Comparison of ENCODE assay signal across 16 cellular contexts in the genomic region with DNA sequence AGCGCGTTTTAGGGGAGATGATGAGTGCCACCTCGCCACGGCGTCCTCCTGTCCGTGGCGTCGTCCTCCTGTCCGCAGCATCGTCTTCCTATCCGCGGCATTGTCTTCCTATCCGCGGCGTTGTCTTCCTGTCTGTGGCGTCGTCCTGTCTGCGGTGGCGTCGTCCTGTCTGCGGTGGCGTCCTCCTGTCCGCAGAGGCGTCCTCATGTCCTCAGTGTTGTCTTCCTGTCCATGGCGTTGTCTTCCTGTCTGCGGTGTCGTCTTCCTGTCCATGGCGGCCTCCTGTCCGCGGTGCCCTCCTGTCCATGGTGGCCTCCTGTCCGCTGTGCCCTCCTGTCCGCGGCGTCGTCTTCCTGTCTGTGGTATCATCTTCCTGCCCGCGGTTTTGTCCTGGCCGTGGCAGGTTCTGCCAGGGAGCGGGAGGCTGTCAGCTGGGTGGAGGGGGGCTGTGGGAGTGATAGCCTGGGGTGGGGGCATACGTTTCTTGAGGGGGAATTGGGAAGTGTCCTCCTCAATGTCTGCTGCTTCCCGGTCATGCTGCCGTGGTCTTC. TPM values are rescaled to one million over a fixed set of nuclear protein-coding genes. Genes with fewer than 3 reads are reported as not detected.
DNase-seq lines count a peak whose midpoint lies in the region; ATAC-seq and TF ChIP-seq lines count a peak whose summit lies in the region.
"Had no signal": no experiment of that assay in that cellular context is flagged by ENCODE, and none has a peak within 500 bp of the region (broad histone marks: within the 10 kb centered on the region; RNA-seq: fewer than 3 reads in every experiment).

No MANE protein-coding gene starts in this region.

- no peak overlapping the region for H3K4me3 Mint-ChIP-seq in central memory CD8-positive, alpha-beta T cell
- H3K4me3 Mint-ChIP-seq in neural crest cell: no peak overlapping the region
- H3K4me3 Mint-ChIP-seq: HFFc6; stimulated activated naive B cell treated with anti-CD40 and anti-IgM and Interleukin-4, amounts not matched to agents 10 μg/mL and 1 μg/mL and 100 μg/mL, for 72 hours had no signal

- H3K4me3 ChIP-seq in BLaER1 treated with 17β-estradiol and CSF1 and Interleukin-3, amounts not matched to agents 10 nM and 100 nM: peak overlapping the region in 3 of 10 experiments; percentile 1 to 16 (median 9); a peak in 2 of 20 replicates
- H3K4me3 ChIP-seq in uterus: no peak overlapping the region
- H3K4me3 ChIP-seq: vagina had no signal

- H3K27ac Mint-ChIP-seq in central memory CD8-positive, alpha-beta T cell (ENCODE audit: low read depth): peak overlapping the region; percentile 83
- H3K27ac Mint-ChIP-seq in neural crest cell (ENCODE audit: unreplicated experiment): peak overlapping the region; percentile 57
- H3K27ac Mint-ChIP-seq: HFFc6; stimulated activated naive B cell treated with anti-CD40 and anti-IgM and Interleukin-4, amounts not matched to agents 10 μg/mL and 1 μg/mL and 100 μg/mL, for 72 hours had no signal

- no peak for TF ChIP-seq CTCF in neural crest cell (conservative IDR thresholded peaks at IDR 0.05)
- no peak for TF ChIP-seq CTCF in uterus (IDR thresholded peaks at IDR 0.05)

- H4K20me1 ChIP-seq in BLaER1 treated with 17β-estradiol and CSF1 and Interleukin-3, amounts not matched to agents 10 nM and 100 nM: peaks cover 5 to 85% (median 62%) of the 10 kb centered on the region in 11 experiments; a peak in 20 of 22 replicates

- peak overlapping the region in 6 of 11 experiments; percentile 0 to 44 (median 27); a peak in 8 of 22 replicates for H3K27ac ChIP-seq in BLaER1 treated with 17β-estradiol and CSF1 and Interleukin-3, amounts not matched to agents 10 nM and 100 nM
- H3K27ac ChIP-seq in uterus: no peak overlapping the region
- H3K27ac ChIP-seq: vagina had no signal

- ATAC-seq in central memory CD8-positive, alpha-beta T cell (replicated peaks; ENCODE audit: extremely low read depth, poor library complexity, severe bottlenecking): no peak

- peaks cover 0 to 14% (median 0%) of the 10 kb centered on the region in 11 experiments; a peak in 5 of 22 replicates for H3K27me3 ChIP-seq in BLaER1 treated with 17β-estradiol and CSF1 and Interleukin-3, amounts not matched to agents 10 nM and 100 nM
- H3K27me3 ChIP-seq in uterus: no peaks in the 10 kb centered on the region
- H3K27me3 ChIP-seq: vagina had no signal

- peak overlapping the region in 7 of 11 experiments; percentile 6 to 56 (median 26); a peak in 6 of 22 replicates for H3K9ac ChIP-seq in BLaER1 treated with 17β-estradiol and CSF1 and Interleukin-3, amounts not matched to agents 10 nM and 100 nM

- H3K4me2 ChIP-seq in BLaER1 treated with 17β-estradiol and CSF1 and Interleukin-3, amounts not matched to agents 10 nM and 100 nM: peak overlapping the region; percentile 67 to 89 (median 79)

- peaks cover 47 to 80% (median 76%) of the 10 kb centered on the region in 10 experiments for H3K4me1 ChIP-seq in BLaER1 treated with 17β-estradiol and CSF1 and Interleukin-3, amounts not matched to agents 10 nM and 100 nM
- H3K4me1 ChIP-seq in uterus: no peaks in the 10 kb centered on the region

- peaks cover 6 to 38% (median 22%) of the 10 kb centered on the region in 11 experiments; a peak in 19 of 22 replicates for H3K36me3 ChIP-seq in BLaER1 treated with 17β-estradiol and CSF1 and Interleukin-3, amounts not matched to agents 10 nM and 100 nM
- no peaks in the 10 kb centered on the region for H3K36me3 ChIP-seq in uterus

- peaks cover 11% of the 10 kb centered on the region for H3K4me1 Mint-ChIP-seq in central memory CD8-positive, alpha-beta T cell
- peaks cover 12% of the 10 kb centered on the region for H3K4me1 Mint-ChIP-seq in neural crest cell

- H3K36me3 Mint-ChIP-seq in central memory CD8-positive, alpha-beta T cell (ENCODE audit: insufficient read depth): peaks cover 6% of the 10 kb centered on the region
- H3K36me3 Mint-ChIP-seq in neural crest cell (ENCODE audit: low read depth): no peaks in the 10 kb centered on the region

- TF ChIP-seq POLR2A in uterus (IDR thresholded peaks at IDR 0.05): no peak

- in situ Hi-C loops in KBM-7 (cut with MboI; ENCODE audit: low pct_unique_long_range_greater_than_20kb, low sequenced_read_pairs): no loop called here

- intact Hi-C loops in uterus (cut with DNase I; ENCODE audit: low total_unique reads): loop anchor here (10.0 kb wide), 1 partner anchor 102 kb away; no protein-coding TSS in a partner anchor

- DNase-seq in KBM-7 (peak; percentile 62), neural crest cell (ENCODE audit: low read depth, low spot score) (no peak), uterus (no peak), NCI-H1092 (lab: John Stamatoyannopoulos, UW) (no peak)
- DNase-seq in central memory CD8-positive, alpha-beta T cell (ENCODE audit: low spot score in 2 of 2): no peak
- no peak for DNase-seq in stimulated activated CD4-positive, alpha-beta T cell treated with anti-CD3 and anti-CD28 coated beads, Interleukin-1b, Interleukin-23, amount 100 ng/mL, for 48 hours
- DNase-seq in activated CD8-positive, alpha-beta memory T cell treated with anti-CD3 and anti-CD28 coated beads, Interleukin-2, amount 50 U/mL, for 48 hours: no peak
- DNase-seq: activated CD4-positive, alpha-beta T cell treated with anti-CD3 and anti-CD28 coated beads for 48 hours; activated T-cell treated with anti-CD3 and anti-CD28 coated beads, Interleukin-2, amount 50 U/mL, for 1 hour; HFFc6; NCI-H1105 treated with DMSO at 0.1 percent for 48 hours; NCI-H2171 treated with DMSO at 0.1 percent for 48 hours; stimulated activated naive B cell treated with anti-CD40 and anti-IgM and Interleukin-4, amounts not matched to agents 10 μg/mL and 1 μg/mL and 100 μg/mL, for 72 hours had no signal

- no peaks in the 10 kb centered on the region for H3K9me3 Mint-ChIP-seq in central memory CD8-positive, alpha-beta T cell
- no peaks in the 10 kb centered on the region for H3K9me3 Mint-ChIP-seq in neural crest cell
- H3K9me3 Mint-ChIP-seq: HFFc6; stimulated activated naive B cell treated with anti-CD40 and anti-IgM and Interleukin-4, amounts not matched to agents 10 μg/mL and 1 μg/mL and 100 μg/mL, for 72 hours had no signal

- no peaks in the 10 kb centered on the region for H3K27me3 Mint-ChIP-seq in central memory CD8-positive, alpha-beta T cell
- H3K27me3 Mint-ChIP-seq in neural crest cell (ENCODE audit: low read depth): no peaks in the 10 kb centered on the region
- H3K27me3 Mint-ChIP-seq: stimulated activated naive B cell treated with anti-CD40 and anti-IgM and Interleukin-4, amounts not matched to agents 10 μg/mL and 1 μg/mL and 100 μg/mL, for 72 hours had no signal

- H3K9me3 ChIP-seq in BLaER1 treated with 17β-estradiol and CSF1 and Interleukin-3, amounts not matched to agents 10 nM and 100 nM (replicated peaks in 1 of 11): peaks cover 0 to 7% (median 0%) of the 10 kb centered on the region in 11 experiments; a peak in 3 of 22 replicates
- no peaks in the 10 kb centered on the region for H3K9me3 ChIP-seq in uterus
- H3K9me3 ChIP-seq: vagina had no signal

RNA-seq across cellular contexts. Expression of gene TBCD, which starts 30.9 kb away (rescaled TPM):
- total RNA-seq in neural crest cell (155 and 166 TPM in 2 replicates), uterus (100 to 1,000 TPM in 1 of 4 donors, 10 to 100 TPM in 3; 35.9 to 142 (median 61.3) TPM)

RNA-seq across cellular contexts. Expression of gene FN3K, which starts 47.3 kb away (rescaled TPM):
- total RNA-seq in neural crest cell (21.7 and 23.8 TPM in 2 replicates), uterus (10 to 100 TPM in 2 of 4 donors, 1 to 10 TPM in 2; 1.8 to 26.3 (median 7.1) TPM)

RNA-seq across cellular contexts. Expression of gene ZNF750, which starts 57.1 kb away (rescaled TPM):
- total RNA-seq in neural crest cell: not detected in 2 replicates
- under 1 TPM in 2 of 4 donors, not detected in 2; under 0.01 to 0.07 TPM for total RNA-seq in uterus
- total RNA-seq: HFFc6; T-helper 2 cell treated with Interferon-gamma antibody and Interleukin-4, amounts not matched to agents 100 ng/mL and 5 ng/mL, for 36 hours had no signal

Comparison
In these comparisons a context has a peak if more than half of its experiments do, and no peak if none do; other contexts are left out.
1. H3K27ac ChIP-seq: peak in BLaER1 treated with 17β-estradiol and CSF1 and Interleukin-3, amounts not matched to agents 10 nM and 100 nM (6 of 11); none in uterus (0 of 2).